ENCODE assay signal across 21 cellular contexts in the genomic region with DNA sequence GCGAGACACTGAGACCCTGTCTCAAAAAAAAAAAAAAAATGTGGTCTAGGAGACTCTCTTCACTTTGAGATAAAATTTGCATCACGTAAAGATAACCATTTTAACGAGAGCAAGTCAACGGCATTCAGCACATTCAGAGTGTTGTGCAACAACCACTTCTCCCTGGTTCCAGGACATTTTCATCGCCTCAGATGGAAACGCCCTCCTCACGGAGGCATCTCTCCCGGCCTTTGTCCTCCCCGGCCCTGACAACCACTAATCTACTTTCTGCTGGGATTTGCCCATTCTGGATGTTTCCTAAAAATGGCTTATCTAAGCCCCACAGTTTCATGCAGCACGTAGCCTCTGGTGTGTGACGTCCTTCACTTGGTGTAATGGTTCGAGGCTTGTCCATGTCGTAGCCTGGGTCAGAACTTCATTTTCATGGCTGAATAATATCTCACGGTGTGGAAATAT. TPM values are rescaled to one million over a fixed set of nuclear protein-coding genes. Genes with fewer than 3 reads are reported as not detected.
DNase-seq lines count a peak whose midpoint lies in the region; ATAC-seq, FAIRE-seq and TF ChIP-seq lines count a peak whose summit lies in the region.
"Had no signal": no experiment of that assay in that cellular context is flagged by ENCODE, and none has a peak within 500 bp of the region (broad histone marks: within the 10 kb centered on the region; RNA-seq: fewer than 3 reads in every experiment).

No MANE protein-coding gene starts in this region.

- no TSS peak for BruUV-seq in OCI-LY7 (replicated peaks; lab: Mats Ljungman, UMichigan)

- H2BK20ac ChIP-seq in H1 (ENCODE audit: low read length) = no peak overlapping the region

- POLR2A ChIA-PET in HEK293 (lab: Yijun Ruan, JAX) (no interaction called here), H1 (lab: Charles Lee; ENCODE audit: partially characterized antibody) (interaction anchor here (1.0 kb wide), 1 partner anchor 17 kb away, joined by 5 read pairs; no protein-coding TSS in a partner anchor), OCI-LY7 (lab: Charles Lee) (no interaction called here)

- peak; percentile 63 for DNase-seq in OCI-M1 (lab: John Stamatoyannopoulos, UW)
- DNase-seq in H1 (ENCODE audit: low read depth in 1 of 2, low spot score in 2 of 2) = no peak
- DNase-seq in posterior vena cava (ENCODE audit: low spot score) = peak; percentile 36
- no peak for DNase-seq in OCI-LY7 (ENCODE audit: low spot score)
- DNase-seq in activated T-helper 1 cell treated with anti-CD3 and anti-CD28 coated beads, Interleukin-12 subunit alpha, Interleukin-12 subunit beta, Interleukin-2, Interleukin-4 antibody, amounts not matched to agents 30 ng/mL and 10 ng/mL and 1 ng/mL, durations not matched to agents 14 hours and 24 hours and 36 hours (ENCODE audit: low spot score) = no peak
- DNase-seq: 8988T; CD4-positive, alpha-beta memory T cell; DMS153; DMS79; GDM1 had no signal

- H3K23me2 ChIP-seq in H1 (ENCODE audit: low read depth, low read length) = no peaks in the 10 kb centered on the region

- WGBS in H1 (ENCODE audit: extremely low coverage in 1 of 2, insufficient coverage in 1 of 2, insufficient read length in 1 of 2, insufficient replicate concordance in 2 of 2, low coverage in 1 of 2, low lambda C conversion rate in 2 of 2, missing lambda C conversion rate in 1 of 2), 2 experiments = 97% methylated on average over 14 of the region's 14 CpGs; no CpG with 5 or more reads in 1 of the 2 experiments

- no peaks in the 10 kb centered on the region for H3K36me3 Mint-ChIP-seq in activated T-helper 1 cell treated with anti-CD3 and anti-CD28 coated beads, Interleukin-12 subunit alpha, Interleukin-12 subunit beta, Interleukin-2, Interleukin-4 antibody, amounts not matched to agents 30 ng/mL and 10 ng/mL and 1 ng/mL, durations not matched to agents 14 hours and 24 hours and 36 hours (ENCODE audit: low read depth)
- H3K36me3 Mint-ChIP-seq: CD14-positive monocyte; CD4-positive, alpha-beta memory T cell had no signal

- no peak overlapping the region for H3K9ac ChIP-seq in H1 (replicated peaks in 1 of 4; ENCODE audit: extremely low read depth in 1 of 4, low read depth in 3 of 4, low read length in 3 of 4)
- H3K9ac ChIP-seq: BLaER1 had no signal

- H3K56ac ChIP-seq in H1 (replicated peaks; ENCODE audit: insufficient read length, low read depth, low read length) = no peak overlapping the region

- no peak overlapping the region for H4K5ac ChIP-seq in H1 (ENCODE audit: insufficient read length, low read depth, low read length)

- TF ChIP-seq CTCF in HEK293 (tag by site-specific recombination; IDR thresholded peaks at IDR 0.05) (no peak), H1 (IDR thresholded peaks at IDR 0.05; ENCODE audit: control extremely low read depth in 1 of 3, insufficient read depth in 1 of 3, low read depth in 1 of 3, low read length in 3 of 3) (no peak), OCI-LY7 (conservative IDR thresholded peaks at IDR 0.05; ENCODE audit: low read length) (no peak)

- no peak overlapping the region for H2BK120ac ChIP-seq in H1 (replicated peaks; ENCODE audit: low read depth, low read length)

- FAIRE-seq in H1 (lab: Jason Lieb, UNC) = no peak
- FAIRE-seq: GM12892, HTR-8/SVneo had no signal

- H2BK15ac ChIP-seq in H1 (ENCODE audit: low read length) = no peak overlapping the region

- H2AFZ ChIP-seq in H1 (ENCODE audit: low read length) = no peak overlapping the region
- no peak overlapping the region for H2AFZ ChIP-seq in OCI-LY7 (ENCODE audit: low read length)

- TF ChIP-seq POLR2A in H1 (IDR thresholded peaks at IDR 0.05; ENCODE audit: control extremely low read depth in 1 of 2, low read depth in 2 of 2, low read length in 2 of 2) = no peak

- H3K4me3 Mint-ChIP-seq in activated T-helper 1 cell treated with anti-CD3 and anti-CD28 coated beads, Interleukin-12 subunit alpha, Interleukin-12 subunit beta, Interleukin-2, Interleukin-4 antibody, amounts not matched to agents 30 ng/mL and 10 ng/mL and 1 ng/mL, durations not matched to agents 14 hours and 24 hours and 36 hours = no peak overlapping the region
- H3K4me3 Mint-ChIP-seq: CD14-positive monocyte; CD4-positive, alpha-beta memory T cell had no signal

- H3K9me3 Mint-ChIP-seq in activated T-helper 1 cell treated with anti-CD3 and anti-CD28 coated beads, Interleukin-12 subunit alpha, Interleukin-12 subunit beta, Interleukin-2, Interleukin-4 antibody, amounts not matched to agents 30 ng/mL and 10 ng/mL and 1 ng/mL, durations not matched to agents 14 hours and 24 hours and 36 hours = no peaks in the 10 kb centered on the region
- H3K9me3 Mint-ChIP-seq: CD14-positive monocyte; CD4-positive, alpha-beta memory T cell had no signal

- intact Hi-C loops in posterior vena cava (cut with DNase I) (no loop called here), OCI-LY7 (cut with micrococcal nuclease; ENCODE audit: unreplicated experiment) (no loop called here)
- intact Hi-C loops in activated T-helper 1 cell treated with anti-CD3 and anti-CD28 coated beads, Interleukin-12 subunit alpha, Interleukin-12 subunit beta, Interleukin-2, Interleukin-4 antibody, amounts not matched to agents 30 ng/mL and 10 ng/mL and 1 ng/mL, durations not matched to agents 14 hours and 24 hours and 36 hours (cut with micrococcal nuclease) = no loop called here

- CTCF ChIA-PET in HEK293 (lab: Yijun Ruan, JAX) = no interaction called here
- CTCF ChIA-PET in H1 (lab: Charles Lee; ENCODE audit: partially characterized antibody) = no interaction called here
- CTCF ChIA-PET in OCI-LY7 (lab: Charles Lee; ENCODE audit: unreplicated experiment) = no interaction called here

- H3K79me1 ChIP-seq in H1 (ENCODE audit: low read depth, low read length) = no peaks in the 10 kb centered on the region

- H4K20me1 ChIP-seq in H1 (replicated peaks in 1 of 2; ENCODE audit: control insufficient read depth in 1 of 2, insufficient read depth in 2 of 2, low read length in 2 of 2) = no peaks in the 10 kb centered on the region
- H4K20me1 ChIP-seq in OCI-LY7 (ENCODE audit: insufficient read depth, low read length) = no peaks in the 10 kb centered on the region
- H4K20me1 ChIP-seq: BLaER1 had no signal

- no peak overlapping the region for H3K27ac Mint-ChIP-seq in activated T-helper 1 cell treated with anti-CD3 and anti-CD28 coated beads, Interleukin-12 subunit alpha, Interleukin-12 subunit beta, Interleukin-2, Interleukin-4 antibody, amounts not matched to agents 30 ng/mL and 10 ng/mL and 1 ng/mL, durations not matched to agents 14 hours and 24 hours and 36 hours

- peaks cover 4% of the 10 kb centered on the region; the same call in 1 of the 2 replicates for H3K4me1 ChIP-seq in HEK293 (ENCODE audit: control insufficient read depth, insufficient read depth, low read length)
- no peaks in the 10 kb centered on the region; a peak in 1 of 7 replicates for H3K4me1 ChIP-seq in H1 (replicated peaks in 1 of 4; ENCODE audit: control insufficient read depth in 3 of 4, insufficient read depth in 4 of 4, low read length in 3 of 4)
- no peaks in the 10 kb centered on the region for H3K4me1 ChIP-seq in OCI-LY7 (ENCODE audit: insufficient read depth, low read length, poor library complexity, severe bottlenecking)
- H3K4me1 ChIP-seq: BLaER1, HAP-1 had no signal

- H3K14ac ChIP-seq in H1 (ENCODE audit: insufficient read length) = no peak overlapping the region

- no peaks in the 10 kb centered on the region for H3K79me2 ChIP-seq in H1 (ENCODE audit: control insufficient read depth in 1 of 2, insufficient read depth in 2 of 2, low read length in 2 of 2)
- no peaks in the 10 kb centered on the region for H3K79me2 ChIP-seq in OCI-LY7 (ENCODE audit: insufficient read depth, low read depth, low read length)

- H3K27me3 ChIP-seq in H1 (replicated peaks in 1 of 4; ENCODE audit: control insufficient read depth in 3 of 4, extremely low read depth in 1 of 4, insufficient read depth in 3 of 4, low read length in 3 of 4) = peaks cover 0 to 7% (median 2%) of the 10 kb centered on the region in 4 experiments; a peak in 1 of 7 replicates

- H2AK5ac ChIP-seq in H1 (ENCODE audit: low read depth, low read length) = no peak overlapping the region

- ATAC-seq in HG03439 (IDR thresholded peaks at IDR 0.05; ENCODE audit: unreplicated experiment) = no peak

- no peaks in the 10 kb centered on the region for H3K9me2 ChIP-seq in OCI-LY7 (ENCODE audit: insufficient read depth, low read length)

- no peak overlapping the region for H2BK5ac ChIP-seq in H1 (ENCODE audit: low read depth, low read length)

- peaks cover 21% of the 10 kb centered on the region for H3K27me3 Mint-ChIP-seq in activated T-helper 1 cell treated with anti-CD3 and anti-CD28 coated beads, Interleukin-12 subunit alpha, Interleukin-12 subunit beta, Interleukin-2, Interleukin-4 antibody, amounts not matched to agents 30 ng/mL and 10 ng/mL and 1 ng/mL, durations not matched to agents 14 hours and 24 hours and 36 hours (ENCODE audit: insufficient read depth)

- no peaks in the 10 kb centered on the region for H3K9me3 ChIP-seq in HEK293 (ENCODE audit: control insufficient read depth, insufficient read depth, low read depth, low read length)
- H3K9me3 ChIP-seq in H1 (ENCODE audit: insufficient read depth in 2 of 2, low read depth in 1 of 2, low read length in 1 of 2) = no peaks in the 10 kb centered on the region
- H3K9me3 ChIP-seq in OCI-LY7 (ENCODE audit: low read length) = no peaks in the 10 kb centered on the region
- H3K9me3 ChIP-seq: BLaER1, HAP-1 had no signal

- H3K36me3 ChIP-seq in HEK293 (ENCODE audit: control insufficient read depth in 2 of 2, insufficient read depth in 1 of 2, low read length in 2 of 2) (no peaks in the 10 kb centered on the region), H1 (ENCODE audit: control insufficient read depth in 2 of 4, insufficient read depth in 4 of 4, low read length in 3 of 4) (no peaks in the 10 kb centered on the region), OCI-LY7 (ENCODE audit: insufficient read depth, low read length) (no peaks in the 10 kb centered on the region)
- H3K36me3 ChIP-seq: BLaER1, HAP-1 had no signal

- no peak overlapping the region for H3K18ac ChIP-seq in H1 (ENCODE audit: extremely low read depth, low read length)

- no peak overlapping the region for H3K4ac ChIP-seq in H1 (replicated peaks; ENCODE audit: insufficient read length, low read depth, low read length)

- no peak overlapping the region for H3K23ac ChIP-seq in H1 (ENCODE audit: insufficient read length)

- H3K4me3 ChIP-seq in HEK293 (ENCODE audit: low read depth, low read length) (no peak overlapping the region), H1 (ENCODE audit: extremely low read depth in 1 of 4, insufficient read depth in 2 of 4, low read depth in 3 of 4, low read length in 4 of 4) (no peak overlapping the region), OCI-LY7 (ENCODE audit: low read depth, low read length, poor library complexity, severe bottlenecking) (no peak overlapping the region)
- H3K4me3 ChIP-seq: BLaER1, HAP-1 had no signal

- TF ChIP-seq EP300 in H1 (IDR thresholded peaks at IDR 0.05; ENCODE audit: borderline replicate concordance in 1 of 2, low read depth in 2 of 2, low read length in 2 of 2) = no peak

- no peaks in the 10 kb centered on the region for H3K4me1 Mint-ChIP-seq in activated T-helper 1 cell treated with anti-CD3 and anti-CD28 coated beads, Interleukin-12 subunit alpha, Interleukin-12 subunit beta, Interleukin-2, Interleukin-4 antibody, amounts not matched to agents 30 ng/mL and 10 ng/mL and 1 ng/mL, durations not matched to agents 14 hours and 24 hours and 36 hours (ENCODE audit: low read depth)
- H3K4me1 Mint-ChIP-seq: CD14-positive monocyte; CD4-positive, alpha-beta memory T cell had no signal

- H3K27ac ChIP-seq in HEK293 (ENCODE audit: extremely low read depth, low read depth, low read length) = no peak overlapping the region
- no peak overlapping the region for H3K27ac ChIP-seq in H1 (ENCODE audit: low read depth, low read length)
- H3K27ac ChIP-seq in OCI-LY7 (ENCODE audit: low read depth, low read length, poor library complexity, severe bottlenecking) = no peak overlapping the region
- H3K27ac ChIP-seq: BLaER1 had no signal

- no peak overlapping the region for H4K91ac ChIP-seq in H1 (replicated peaks; ENCODE audit: insufficient read length, low read length)

- H2BK12ac ChIP-seq in H1 (ENCODE audit: low read depth, low read length) = no peak overlapping the region

- H4K8ac ChIP-seq in H1 (ENCODE audit: extremely low read depth, insufficient read depth, low read length) = no peak overlapping the region

- no peak for TF ChIP-seq RAD21 in H1 (IDR thresholded peaks at IDR 0.05 in 1 of 2, conservative IDR thresholded peaks at IDR 0.05 in 1 of 2; ENCODE audit: low read depth in 2 of 2, low read length in 2 of 2)

- H3K4me2 ChIP-seq in H1 (ENCODE audit: insufficient read depth in 1 of 2, low read depth in 2 of 2, low read length in 2 of 2) (no peak overlapping the region), OCI-LY7 (ENCODE audit: low read length) (no peak overlapping the region)
- H3K4me2 ChIP-seq: BLaER1 had no signal

RNA-seq across cellular contexts. Expression of a gene that starts 6.4 kb away (rescaled TPM):
- 34.2 and 37.8 TPM in 2 replicates for total RNA-seq in H1 (2021; fragmentation: NEBNext Ultra II Directional; extraction: Animal tissue kit (Norgen Biotek cat#: 25700))
- 22.9 and 37.8 TPM in 2 replicates for polyA plus RNA-seq in H1 (2011; rRNA removed)
- polyA plus RNA-seq in H1 (2011; cell fraction: cytosol; rRNA removed) = 12.3 TPM
- 50.7 TPM for polyA plus RNA-seq in H1 (2011; cell fraction: nucleus; rRNA removed)
- polyA plus RNA-seq in H1 (2012, experiment 1 of 2) = 29.5 to 47.7 TPM (median 43.8 TPM) in 4 replicates
- 45.1 TPM for polyA plus RNA-seq in H1 (2012, experiment 2 of 2)
- 27.6 TPM for polyA plus RNA-seq in H1 (2013, experiment 1 of 2)
- 24.6 TPM for polyA plus RNA-seq in H1 (2013, experiment 2 of 2)
- 18.0 and 22.1 TPM in 2 replicates for polyA minus RNA-seq in H1 (2011; rRNA and poly(A)+ RNA removed)
- 22.2 TPM for polyA minus RNA-seq in H1 (2011; cell fraction: cytosol; rRNA and poly(A)+ RNA removed)
- 31.8 TPM for polyA minus RNA-seq in H1 (2011; cell fraction: nucleus; rRNA and poly(A)+ RNA removed)
- total RNA-seq in posterior vena cava (10 to 100 TPM; 13.2 to 22.1 TPM), OCI-LY7 (2022) (50.2 and 50.9 TPM in 2 replicates)
- total RNA-seq in OCI-LY7 (2014; rRNA removed; shearing (Covaris generic)) = 12.8 and 14.2 TPM in 2 replicates
- 51.5 and 51.8 TPM in 2 replicates for total RNA-seq in activated T-helper 1 cell treated with anti-CD3 and anti-CD28 coated beads, Interleukin-12 subunit alpha, Interleukin-12 subunit beta, Interleukin-2, Interleukin-4 antibody, amounts not matched to agents 30 ng/mL and 10 ng/mL and 1 ng/mL, durations not matched to agents 14 hours and 24 hours and 36 hours

RNA-seq across cellular contexts. Expression of a gene that starts 7.6 kb away (rescaled TPM):
- not detected in 2 replicates for total RNA-seq in H1 (2021; fragmentation: NEBNext Ultra II Directional; extraction: Animal tissue kit (Norgen Biotek cat#: 25700))
- polyA plus RNA-seq in H1 (2011; rRNA removed) = 0.12 TPM in 1 of 2 replicates, not detected in the other
- polyA plus RNA-seq in H1 (2011; cell fraction: cytosol; rRNA removed) = 0.12 TPM
- polyA plus RNA-seq in H1 (2011; cell fraction: nucleus; rRNA removed) = 0.20 TPM
- polyA plus RNA-seq in H1 (2012, experiment 1 of 2) = not detected in 4 replicates
- polyA plus RNA-seq in H1 (2012, experiment 2 of 2) = not detected
- 0.14 TPM for polyA plus RNA-seq in H1 (2013, experiment 1 of 2)
- polyA plus RNA-seq in H1 (2013, experiment 2 of 2) = 0.22 TPM
- not detected in 2 replicates for polyA minus RNA-seq in H1 (2011; rRNA and poly(A)+ RNA removed)
- 6.6 TPM for polyA minus RNA-seq in H1 (2011; cell fraction: cytosol; rRNA and poly(A)+ RNA removed)
- not detected for polyA minus RNA-seq in H1 (2011; cell fraction: nucleus; rRNA and poly(A)+ RNA removed)
- total RNA-seq in posterior vena cava (not detected), OCI-LY7 (2022) (not detected in 2 replicates)
- not detected in 2 replicates for total RNA-seq in OCI-LY7 (2014; rRNA removed; shearing (Covaris generic))
- total RNA-seq in activated T-helper 1 cell treated with anti-CD3 and anti-CD28 coated beads, Interleukin-12 subunit alpha, Interleukin-12 subunit beta, Interleukin-2, Interleukin-4 antibody, amounts not matched to agents 30 ng/mL and 10 ng/mL and 1 ng/mL, durations not matched to agents 14 hours and 24 hours and 36 hours = not detected in 2 replicates
- total RNA-seq: A673; CD4-positive, alpha-beta memory T cell; Daoy; H4 had no signal
- polyA plus RNA-seq: AG04450; CD14-positive monocyte; CD4-positive, alpha-beta memory T cell had no signal

RNA-seq across cellular contexts. Expression of a gene that starts 21.0 kb away (rescaled TPM):
- not detected in 2 replicates for total RNA-seq in H1 (2021; fragmentation: NEBNext Ultra II Directional; extraction: Animal tissue kit (Norgen Biotek cat#: 25700))
- polyA plus RNA-seq in H1 (2011; rRNA removed) = 0.78 and 0.88 TPM in 2 replicates
- polyA plus RNA-seq in H1 (2011; cell fraction: cytosol; rRNA removed) = not detected
- polyA plus RNA-seq in H1 (2011; cell fraction: nucleus; rRNA removed) = not detected
- polyA plus RNA-seq in H1 (2012, experiment 1 of 2) = not detected in 4 replicates
- not detected for polyA plus RNA-seq in H1 (2012, experiment 2 of 2)
- not detected for polyA plus RNA-seq in H1 (2013, experiment 1 of 2)
- not detected for polyA plus RNA-seq in H1 (2013, experiment 2 of 2)
- not detected in 2 replicates for polyA minus RNA-seq in H1 (2011; rRNA and poly(A)+ RNA removed)
- not detected for polyA minus RNA-seq in H1 (2011; cell fraction: cytosol; rRNA and poly(A)+ RNA removed)
- not detected for polyA minus RNA-seq in H1 (2011; cell fraction: nucleus; rRNA and poly(A)+ RNA removed)
- total RNA-seq in posterior vena cava (1 to 10 TPM in 1 of 2 donors, under 1 TPM in 1; 0.90 to 1.5 TPM), OCI-LY7 (2022) (not detected in 2 replicates)
- total RNA-seq in OCI-LY7 (2014; rRNA removed; shearing (Covaris generic)) = not detected in 2 replicates
- not detected in 2 replicates for total RNA-seq in activated T-helper 1 cell treated with anti-CD3 and anti-CD28 coated beads, Interleukin-12 subunit alpha, Interleukin-12 subunit beta, Interleukin-2, Interleukin-4 antibody, amounts not matched to agents 30 ng/mL and 10 ng/mL and 1 ng/mL, durations not matched to agents 14 hours and 24 hours and 36 hours
- total RNA-seq: A673; CD4-positive, alpha-beta memory T cell; Daoy; H4 had no signal
- polyA plus RNA-seq: AG04450; CD14-positive monocyte; CD4-positive, alpha-beta memory T cell had no signal

RNA-seq across cellular contexts. Expression of a gene that starts 27.9 kb away (rescaled TPM):
- 1.1 TPM in 1 of 2 replicates, not detected in the other for total RNA-seq in H1 (2021; fragmentation: NEBNext Ultra II Directional; extraction: Animal tissue kit (Norgen Biotek cat#: 25700))
- 6.1 and 8.1 TPM in 2 replicates for polyA plus RNA-seq in H1 (2011; rRNA removed)
- polyA plus RNA-seq in H1 (2011; cell fraction: cytosol; rRNA removed) = 2.7 TPM
- 4.4 TPM for polyA plus RNA-seq in H1 (2011; cell fraction: nucleus; rRNA removed)
- 0.80 to 2.8 TPM (median 2.0 TPM) in 4 replicates for polyA plus RNA-seq in H1 (2012, experiment 1 of 2)
- polyA plus RNA-seq in H1 (2012, experiment 2 of 2) = 2.8 TPM
- polyA plus RNA-seq in H1 (2013, experiment 1 of 2) = 3.0 TPM
- 3.5 TPM for polyA plus RNA-seq in H1 (2013, experiment 2 of 2)
- polyA minus RNA-seq in H1 (2011; rRNA and poly(A)+ RNA removed) = 0.41 and 0.61 TPM in 2 replicates
- 2.8 TPM for polyA minus RNA-seq in H1 (2011; cell fraction: cytosol; rRNA and poly(A)+ RNA removed)
- 5.1 TPM for polyA minus RNA-seq in H1 (2011; cell fraction: nucleus; rRNA and poly(A)+ RNA removed)
- total RNA-seq in posterior vena cava (1,000 to 10,000 TPM in 1 of 2 donors, 100 to 1,000 TPM in 1; 750 to 2,679 TPM), OCI-LY7 (2022) (not detected in 2 replicates)
- total RNA-seq in OCI-LY7 (2014; rRNA removed; shearing (Covaris generic)) = not detected in 2 replicates
- total RNA-seq in activated T-helper 1 cell treated with anti-CD3 and anti-CD28 coated beads, Interleukin-12 subunit alpha, Interleukin-12 subunit beta, Interleukin-2, Interleukin-4 antibody, amounts not matched to agents 30 ng/mL and 10 ng/mL and 1 ng/mL, durations not matched to agents 14 hours and 24 hours and 36 hours = 0.57 and 0.59 TPM in 2 replicates
- polyA plus RNA-seq: AG04450 had no signal

RNA-seq across cellular contexts. Expression of a gene that starts 31.7 kb away (rescaled TPM):
- 1.1 and 2.3 TPM in 2 replicates for total RNA-seq in H1 (2021; fragmentation: NEBNext Ultra II Directional; extraction: Animal tissue kit (Norgen Biotek cat#: 25700))
- polyA plus RNA-seq in H1 (2011; rRNA removed) = 2.3 and 8.6 TPM in 2 replicates
- polyA plus RNA-seq in H1 (2011; cell fraction: cytosol; rRNA removed) = 2.0 TPM
- 1.6 TPM for polyA plus RNA-seq in H1 (2011; cell fraction: nucleus; rRNA removed)
- polyA plus RNA-seq in H1 (2012, experiment 1 of 2) = 1.2 to 1.6 TPM (median 1.4 TPM) in 3 of 4 replicates, not detected in the other
- 4.5 TPM for polyA plus RNA-seq in H1 (2012, experiment 2 of 2)
- 2.9 TPM for polyA plus RNA-seq in H1 (2013, experiment 1 of 2)
- polyA plus RNA-seq in H1 (2013, experiment 2 of 2) = 3.2 TPM
- not detected in 2 replicates for polyA minus RNA-seq in H1 (2011; rRNA and poly(A)+ RNA removed)
- 10.6 TPM for polyA minus RNA-seq in H1 (2011; cell fraction: cytosol; rRNA and poly(A)+ RNA removed)
- polyA minus RNA-seq in H1 (2011; cell fraction: nucleus; rRNA and poly(A)+ RNA removed) = not detected
- total RNA-seq in posterior vena cava (1,000 to 10,000 TPM in 1 of 2 donors, 100 to 1,000 TPM in 1; 878 to 2,742 TPM), OCI-LY7 (2022) (not detected in 2 replicates)
- total RNA-seq in OCI-LY7 (2014; rRNA removed; shearing (Covaris generic)) = not detected in 2 replicates
- total RNA-seq in activated T-helper 1 cell treated with anti-CD3 and anti-CD28 coated beads, Interleukin-12 subunit alpha, Interleukin-12 subunit beta, Interleukin-2, Interleukin-4 antibody, amounts not matched to agents 30 ng/mL and 10 ng/mL and 1 ng/mL, durations not matched to agents 14 hours and 24 hours and 36 hours = not detected in 2 replicates
- total RNA-seq: Daoy, H4 had no signal
- polyA plus RNA-seq: AG04450; CD4-positive, alpha-beta memory T cell had no signal

Comparison
In these comparisons a context has a peak if more than half of its experiments do, and no peak if none do; other contexts are left out.
1. DNase-seq: peak in OCI-M1 (single experiment) and posterior vena cava (single experiment); none in H1 (0 of 2), OCI-LY7 (single experiment) and activated T-helper 1 cell treated with anti-CD3 and anti-CD28 coated beads, Interleukin-12 subunit alpha, Interleukin-12 subunit beta, Interleukin-2, Interleukin-4 antibody, amounts not matched to agents 30 ng/mL and 10 ng/mL and 1 ng/mL, durations not matched to agents 14 hours and 24 hours and 36 hours (single experiment).